8 cellular contexts compared by ENCODE assay signal in the genomic region with DNA sequence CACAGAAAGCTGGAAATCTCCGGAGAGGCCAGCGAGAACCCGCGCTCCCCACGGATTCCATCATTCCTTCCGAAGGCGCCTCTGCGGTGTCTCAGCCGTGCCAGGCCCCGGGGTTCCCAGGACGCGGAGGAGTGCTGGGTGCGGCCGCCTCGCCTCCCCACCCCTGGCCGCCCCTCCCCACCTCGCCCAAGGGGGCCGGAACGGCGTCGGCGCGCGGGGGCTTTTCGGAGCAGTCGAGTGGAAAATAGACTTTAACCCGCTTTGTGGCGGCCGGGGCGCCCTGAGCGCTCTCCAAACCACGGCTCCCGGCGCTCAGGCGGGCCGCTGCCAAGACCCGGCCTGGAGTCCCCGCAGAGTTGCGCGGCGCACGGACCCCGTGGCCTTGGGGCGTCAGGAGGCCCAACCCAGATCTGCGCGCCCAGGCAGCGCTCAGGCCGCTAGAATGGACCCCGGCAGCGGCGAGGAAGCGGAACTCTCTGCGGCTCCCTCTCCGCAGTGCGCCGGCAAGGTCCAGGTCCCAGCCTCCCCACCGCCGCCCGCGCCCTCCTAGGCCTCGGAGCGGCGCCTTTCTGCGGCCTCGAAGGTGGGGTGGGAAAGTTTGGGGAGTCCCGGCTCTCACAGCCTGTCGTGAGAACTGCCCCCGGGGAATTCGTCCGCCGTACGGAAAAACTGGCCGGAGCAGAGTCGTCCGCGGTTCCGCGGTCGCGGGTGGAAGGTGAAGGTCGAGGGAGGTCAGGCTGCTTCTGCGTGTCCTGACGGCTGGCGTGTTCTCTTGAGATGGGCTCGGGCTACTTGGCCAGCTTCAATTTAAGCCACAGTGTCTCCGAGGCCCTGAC. TPM values are rescaled to one million over a fixed set of nuclear protein-coding genes. Genes with fewer than 3 reads are reported as not detected.
DNase-seq lines count a peak whose midpoint lies in the region; ATAC-seq and TF ChIP-seq lines count a peak whose summit lies in the region.

No MANE protein-coding gene starts in this region.

- H4K20me1 ChIP-seq in KMS-11 (ENCODE audit: insufficient read depth) (no peaks in the 10 kb centered on the region), osteoblast (ENCODE audit: insufficient read depth, low read length) (peaks cover 2% of the 10 kb centered on the region)

- H3K4me2 ChIP-seq in KMS-11 (peak overlapping the region; percentile 99), osteoblast (ENCODE audit: insufficient read depth, low read length) (peak overlapping the region; percentile 18)

- no peaks in the 10 kb centered on the region for H3K79me2 ChIP-seq in KMS-11 (ENCODE audit: insufficient read depth, low read depth)
- H3K79me2 ChIP-seq in osteoblast (ENCODE audit: insufficient read depth, low read length): no peaks in the 10 kb centered on the region

- CTCF ChIA-PET in activated CD4-positive, alpha-beta memory T cell treated with anti-CD3 and anti-CD28 coated beads, Interleukin-2, amount 10 ng/mL, durations not matched to agents 7 days and 5 days (lab: Charles Lee): interaction anchor here (0.7 to 0.8 kb wide), 2 partner anchors 10 to 57 kb away, joined by 3 read pairs; no protein-coding TSS in a partner anchor

- H3K4me3 Mint-ChIP-seq in activated CD4-positive, alpha-beta memory T cell treated with anti-CD3 and anti-CD28 coated beads, Interleukin-2, amount 10 ng/mL, durations not matched to agents 7 days and 5 days: peak overlapping the region; percentile 58

- H3K4me1 ChIP-seq in KMS-11 (ENCODE audit: low read depth, poor library complexity, severe bottlenecking): peaks cover 29% of the 10 kb centered on the region
- H3K4me1 ChIP-seq in osteoblast (ENCODE audit: insufficient read depth, low read length): no peaks in the 10 kb centered on the region

- H2AFZ ChIP-seq in KMS-11 (ENCODE audit: low read depth) (peak overlapping the region; percentile 99), osteoblast (ENCODE audit: low read length) (no peak overlapping the region)

- H3K27me3 Mint-ChIP-seq in activated CD4-positive, alpha-beta memory T cell treated with anti-CD3 and anti-CD28 coated beads, Interleukin-2, amount 10 ng/mL, durations not matched to agents 7 days and 5 days: peaks cover 81% of the 10 kb centered on the region

- no peaks in the 10 kb centered on the region for H3K9me3 ChIP-seq in osteoblast (ENCODE audit: low read depth, low read length)

- H3K36me3 ChIP-seq in KMS-11 (ENCODE audit: insufficient read depth): no peaks in the 10 kb centered on the region
- H3K36me3 ChIP-seq in osteoblast (ENCODE audit: insufficient read depth, low read length): no peaks in the 10 kb centered on the region

- H3K27me3 ChIP-seq in KMS-11 (ENCODE audit: insufficient read depth, low read depth) (peaks cover 85% of the 10 kb centered on the region), osteoblast (ENCODE audit: insufficient read depth, low read length) (peaks cover 96% of the 10 kb centered on the region)

- no peak overlapping the region for H3K27ac ChIP-seq in KMS-11
- H3K27ac ChIP-seq in osteoblast (ENCODE audit: low read depth, low read length): no peak overlapping the region

- H3K9ac ChIP-seq in KMS-11: peak overlapping the region; percentile 15; the same call in 1 of the 2 replicates

- ATAC-seq in GM18502 (IDR thresholded peaks at IDR 0.05; ENCODE audit: poor library complexity, unreplicated experiment): peak; percentile 46
- ATAC-seq in GM21786 (IDR thresholded peaks at IDR 0.05; ENCODE audit: unreplicated experiment): peak; percentile 49

- POLR2A ChIA-PET in activated CD4-positive, alpha-beta memory T cell treated with anti-CD3 and anti-CD28 coated beads, Interleukin-2, amount 10 ng/mL, durations not matched to agents 7 days and 5 days (lab: Charles Lee): interaction anchor here (1.1 to 2.1 kb wide), 3 partner anchors 12 to 374 kb away, joined by 3 to 9 read pairs (median 5); no protein-coding TSS in a partner anchor

- H3K4me1 Mint-ChIP-seq in activated CD4-positive, alpha-beta memory T cell treated with anti-CD3 and anti-CD28 coated beads, Interleukin-2, amount 10 ng/mL, durations not matched to agents 7 days and 5 days: peaks cover 28% of the 10 kb centered on the region

- H3K4me3 ChIP-seq in KMS-11 (IDR thresholded peaks at IDR 0.05; ENCODE audit: insufficient read depth, low read depth, low read length) (peak overlapping the region; percentile 95), osteoblast (ENCODE audit: insufficient read depth, low read length) (no peak overlapping the region)

- DNase-seq in activated CD4-positive, alpha-beta memory T cell treated with anti-CD3 and anti-CD28 coated beads, Interleukin-2, amount 10 ng/mL, durations not matched to agents 7 days and 5 days: peak; percentile 37
- peak; percentile 78 for DNase-seq in germinal center (ENCODE audit: low spot score)
- DNase-seq in osteoblast (ENCODE audit: insufficient read length, low spot score, missing footprints): peak; percentile 93
- DNase-seq in SW 1271 (lab: John Stamatoyannopoulos, UW): no peak
- DNase-seq in T1000 (lab: John Stamatoyannopoulos, UW): no peak

- no peak for TF ChIP-seq CTCF in KMS-11 (conservative IDR thresholded peaks at IDR 0.05; ENCODE audit: low read depth, low read length)
- no peak for TF ChIP-seq CTCF in osteoblast (IDR thresholded peaks at IDR 0.05; ENCODE audit: extremely low read depth, low read depth, low read length)

- no peaks in the 10 kb centered on the region for H3K36me3 Mint-ChIP-seq in activated CD4-positive, alpha-beta memory T cell treated with anti-CD3 and anti-CD28 coated beads, Interleukin-2, amount 10 ng/mL, durations not matched to agents 7 days and 5 days (ENCODE audit: low read depth)

- H3K27ac Mint-ChIP-seq in activated CD4-positive, alpha-beta memory T cell treated with anti-CD3 and anti-CD28 coated beads, Interleukin-2, amount 10 ng/mL, durations not matched to agents 7 days and 5 days: no peak overlapping the region

- H3K9me3 Mint-ChIP-seq in activated CD4-positive, alpha-beta memory T cell treated with anti-CD3 and anti-CD28 coated beads, Interleukin-2, amount 10 ng/mL, durations not matched to agents 7 days and 5 days: no peaks in the 10 kb centered on the region

RNA-seq across cellular contexts. Expression of gene EMX1, which starts 1.2 kb away (rescaled TPM):
- not detected for total RNA-seq in activated CD4-positive, alpha-beta memory T cell treated with anti-CD3 and anti-CD28 coated beads, Interleukin-2, amount 10 ng/mL, durations not matched to agents 7 days and 5 days
- not detected in 2 replicates for total RNA-seq in osteoblast

RNA-seq across cellular contexts. Expression of gene SPR, which starts 28.9 kb away (rescaled TPM):
- total RNA-seq in activated CD4-positive, alpha-beta memory T cell treated with anti-CD3 and anti-CD28 coated beads, Interleukin-2, amount 10 ng/mL, durations not matched to agents 7 days and 5 days: under 1 TPM; 0.63 to 0.71 TPM
- 17.0 and 19.2 TPM in 2 replicates for total RNA-seq in osteoblast

Comparison
In these comparisons a context has a peak if more than half of its experiments do, and no peak if none do; other contexts are left out.
1. DNase-seq: peak in activated CD4-positive, alpha-beta memory T cell treated with anti-CD3 and anti-CD28 coated beads, Interleukin-2, amount 10 ng/mL, durations not matched to agents 7 days and 5 days (single experiment), germinal center (single experiment) and osteoblast (single experiment); none in SW 1271 (0 of 2) and T1000 (single experiment).
2. RNA of gene SPR, which starts 28.9 kb away (total RNA-seq): 17.0 to 19.2 TPM in osteoblast; 0.63 to 0.71 TPM in activated CD4-positive, alpha-beta memory T cell treated with anti-CD3 and anti-CD28 coated beads, Interleukin-2, amount 10 ng/mL, durations not matched to agents 7 days and 5 days; every median in the first group is over 10 times any median in the second.